In the genomic region with DNA sequence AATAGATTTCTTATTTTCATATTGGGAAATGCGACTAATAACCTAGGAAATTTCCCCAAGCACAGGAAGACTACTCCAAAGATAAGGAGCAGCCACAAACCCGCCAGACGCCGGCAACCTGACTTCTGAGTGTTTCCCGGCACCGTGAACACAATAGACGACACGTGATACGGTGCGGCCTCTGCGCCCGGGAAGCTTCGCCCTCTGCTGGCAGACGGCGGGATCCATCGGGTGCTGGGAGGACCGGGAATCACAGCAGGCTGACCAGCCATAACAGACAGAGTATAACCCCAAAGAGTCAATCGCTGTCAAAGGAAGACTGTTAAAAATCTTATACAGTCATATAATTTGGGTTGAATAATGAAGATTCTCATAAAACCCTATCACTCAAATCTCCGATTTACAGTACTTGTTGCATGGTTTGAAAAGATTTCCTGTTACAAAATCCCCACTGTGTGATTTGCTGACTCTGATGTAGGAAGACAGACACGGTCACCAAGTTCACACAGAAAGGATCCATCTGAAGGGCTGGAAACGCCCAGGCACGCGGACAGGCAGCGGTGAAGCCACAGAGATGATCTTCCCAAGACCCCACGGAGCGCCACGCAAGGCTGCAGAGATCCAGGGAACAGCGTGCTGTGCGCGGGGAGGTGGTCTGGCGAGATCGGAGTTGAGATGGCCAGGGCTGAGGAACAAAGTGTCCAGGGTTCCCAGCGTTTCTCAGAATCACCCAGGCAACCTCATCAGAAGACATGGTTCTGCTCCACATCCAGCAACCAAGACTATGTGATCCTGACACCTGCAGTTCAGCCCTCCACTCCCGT, we compare ENCODE assay signal across 1 cellular context.
TF ChIP-seq lines count a peak whose summit lies in the region.

No MANE protein-coding gene starts in this region.

TF ChIP-seq in K562, 482 proteins besides CTCF, POLR2A, EP300 and RAD21 (continued from another document and continues in another):
- TF ChIP-seq, protein P1, sequence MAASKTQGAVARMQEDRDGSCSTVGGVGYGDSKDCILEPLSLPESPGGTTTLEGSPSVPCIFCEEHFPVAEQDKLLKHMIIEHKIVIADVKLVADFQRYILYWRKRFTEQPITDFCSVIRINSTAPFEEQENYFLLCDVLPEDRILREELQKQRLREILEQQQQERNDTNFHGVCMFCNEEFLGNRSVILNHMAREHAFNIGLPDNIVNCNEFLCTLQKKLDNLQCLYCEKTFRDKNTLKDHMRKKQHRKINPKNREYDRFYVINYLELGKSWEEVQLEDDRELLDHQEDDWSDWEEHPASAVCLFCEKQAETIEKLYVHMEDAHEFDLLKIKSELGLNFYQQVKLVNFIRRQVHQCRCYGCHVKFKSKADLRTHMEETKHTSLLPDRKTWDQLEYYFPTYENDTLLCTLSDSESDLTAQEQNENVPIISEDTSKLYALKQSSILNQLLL (CRISPR knock-in tag; IDR thresholded peaks at IDR 0.05; ENCODE audit: borderline replicate concordance), result no peak
- TF ChIP-seq BHLHE40 (IDR thresholded peaks at IDR 0.05; ENCODE audit: low read length) (peak; percentile 95), CTBP1 (IDR thresholded peaks at IDR 0.05; ENCODE audit: borderline replicate concordance) (peak; percentile 39; the same call in 1 of the 2 replicates), RAD51 (IDR thresholded peaks at IDR 0.05; ENCODE audit: borderline replicate concordance, low read depth) (peak; percentile 88), HDAC1 (IDR thresholded peaks at IDR 0.05) (0 out of 4 replicates have a peak, but pooled peaks of 1 of the 2 experiments have one; percentile 26), SMAD2 (IDR thresholded peaks at IDR 0.05; ENCODE audit: low read depth, low read length) (0 out of 2 replicates have a peak, but pooled peaks have one; percentile 24), E2F3 (CRISPR knock-in tag; IDR thresholded peaks at IDR 0.05) (no peak), RB1 (IDR thresholded peaks at IDR 0.05; ENCODE audit: low read depth) (peak; percentile 95), SMAD4 (CRISPR knock-in tag; conservative IDR thresholded peaks at IDR 0.05) (peak; percentile 98), TBL1XR1 (IDR thresholded peaks at IDR 0.05; ENCODE audit: low read length in 2 of 2) (no peak), ZNF174 (CRISPR knock-in tag; IDR thresholded peaks at IDR 0.05) (no peak), L3MBTL2 (IDR thresholded peaks at IDR 0.05) (peak; percentile 66), DPF2 (IDR thresholded peaks at IDR 0.05) (no peak), GATAD2A (IDR thresholded peaks at IDR 0.05) (no peak), JUND (IDR thresholded peaks at IDR 0.05; ENCODE audit: borderline replicate concordance, low read depth, low read length) (0 out of 2 replicates have a peak, but pooled peaks have one; percentile 36), JUND (tag; IDR thresholded peaks at IDR 0.05; ENCODE audit: borderline replicate concordance, low read depth, low read length) (no peak; the same call in 2 of the 3 replicates), NFXL1 (CRISPR knock-in tag; IDR thresholded peaks at IDR 0.05) (no peak), ZZZ3 (IDR thresholded peaks at IDR 0.05) (no peak), CC2D1A (IDR thresholded peaks at IDR 0.05) (0 out of 2 replicates have a peak, but pooled peaks have one; percentile 44), TOE1 (IDR thresholded peaks at IDR 0.05; ENCODE audit: borderline replicate concordance) (peak; percentile 83), TOE1 (CRISPR knock-in tag; IDR thresholded peaks at IDR 0.05; ENCODE audit: borderline replicate concordance, low read depth) (no peak), ZNF57 (CRISPR knock-in tag; IDR thresholded peaks at IDR 0.05) (no peak), ZNF311 (CRISPR knock-in tag; IDR thresholded peaks at IDR 0.05) (no peak), CSDE1 (IDR thresholded peaks at IDR 0.05) (no peak), MTA3 (IDR thresholded peaks at IDR 0.05; ENCODE audit: borderline replicate concordance) (no peak), CBX1 (IDR thresholded peaks at IDR 0.05; ENCODE audit: low read depth) (no peak), ETV6 (IDR thresholded peaks at IDR 0.05; ENCODE audit: borderline replicate concordance in 1 of 2, low read depth in 2 of 2, low read length in 1 of 2) (peak; percentile 24 to 62; a peak in 1 of 4 replicates), ETV6 (CRISPR knock-in tag; IDR thresholded peaks at IDR 0.05; ENCODE audit: borderline replicate concordance) (no peak), RCOR1 (IDR thresholded peaks at IDR 0.05; ENCODE audit: borderline replicate concordance in 1 of 2, low read depth in 2 of 2, low read length in 2 of 2) (peak in 1 of 2 experiments; percentile 70; a peak in 1 of 4 replicates), MYC (IDR thresholded peaks at IDR 0.05; ENCODE audit: low read depth, low read length) (peak; percentile 79), MYC (CRISPR knock-in tag; IDR thresholded peaks at IDR 0.05; ENCODE audit: borderline replicate concordance, low read depth) (no peak), SMC3 (conservative IDR thresholded peaks at IDR 0.05; ENCODE audit: insufficient read depth, low read depth, low read length) (peak; percentile 77), ZNF707 (CRISPR knock-in tag; conservative IDR thresholded peaks at IDR 0.05) (no peak), ESRRA (IDR thresholded peaks at IDR 0.05; ENCODE audit: borderline replicate concordance, low read depth) (peak; percentile 26; the same call in 1 of the 2 replicates), SREBF2 (CRISPR knock-in tag; IDR thresholded peaks at IDR 0.05) (no peak), HNRNPK (IDR thresholded peaks at IDR 0.05; ENCODE audit: low read depth, low read length, poor library complexity, severe bottlenecking) (no peak), STAG1 (CRISPR knock-in tag; IDR thresholded peaks at IDR 0.05; ENCODE audit: borderline replicate concordance) (peak; percentile 58; the same call in 1 of the 2 replicates), CXXC5 (CRISPR knock-in tag; IDR thresholded peaks at IDR 0.05) (peak; percentile 88), TAF1 (IDR thresholded peaks at IDR 0.05; ENCODE audit: control insufficient read depth, extremely low read depth, insufficient read depth, low read length, severe bottlenecking) (no peak), PRMT5 (CRISPR knock-in tag; IDR thresholded peaks at IDR 0.05) (no peak), THRAP3 (IDR thresholded peaks at IDR 0.05; ENCODE audit: borderline replicate concordance) (no peak), CREM (IDR thresholded peaks at IDR 0.05; ENCODE audit: low read depth) (peak; percentile 74), ARNT (IDR thresholded peaks at IDR 0.05) (0 out of 4 replicates have a peak, but pooled peaks of 1 of the 2 experiments have one; percentile 36), SOX6 (IDR thresholded peaks at IDR 0.05) (peak; percentile 97), FOXK1 (CRISPR knock-in tag; IDR thresholded peaks at IDR 0.05; ENCODE audit: borderline replicate concordance) (no peak), TAF7 (tag; IDR thresholded peaks at IDR 0.05) (no peak), CBX3 (IDR thresholded peaks at IDR 0.05; ENCODE audit: borderline replicate concordance in 1 of 2, low read length in 2 of 2) (0 out of 3 replicates have a peak, but pooled peaks of 1 of the 2 experiments have one; percentile 22), MAZ (CRISPR knock-in tag; conservative IDR thresholded peaks at IDR 0.05 in 1 of 2, IDR thresholded peaks at IDR 0.05 in 1 of 2) (0 out of 4 replicates have a peak, but pooled peaks of 1 of the 2 experiments have one; percentile 25), POLR2G (IDR thresholded peaks at IDR 0.05; ENCODE audit: low read depth, low read length) (no peak), FOXK2 (conservative IDR thresholded peaks at IDR 0.05 in 1 of 2, IDR thresholded peaks at IDR 0.05 in 1 of 2; ENCODE audit: low read depth in 2 of 2) (peak in 1 of 2 experiments; percentile 32; a peak in 1 of 4 replicates)
- TF ChIP-seq, protein P2, sequence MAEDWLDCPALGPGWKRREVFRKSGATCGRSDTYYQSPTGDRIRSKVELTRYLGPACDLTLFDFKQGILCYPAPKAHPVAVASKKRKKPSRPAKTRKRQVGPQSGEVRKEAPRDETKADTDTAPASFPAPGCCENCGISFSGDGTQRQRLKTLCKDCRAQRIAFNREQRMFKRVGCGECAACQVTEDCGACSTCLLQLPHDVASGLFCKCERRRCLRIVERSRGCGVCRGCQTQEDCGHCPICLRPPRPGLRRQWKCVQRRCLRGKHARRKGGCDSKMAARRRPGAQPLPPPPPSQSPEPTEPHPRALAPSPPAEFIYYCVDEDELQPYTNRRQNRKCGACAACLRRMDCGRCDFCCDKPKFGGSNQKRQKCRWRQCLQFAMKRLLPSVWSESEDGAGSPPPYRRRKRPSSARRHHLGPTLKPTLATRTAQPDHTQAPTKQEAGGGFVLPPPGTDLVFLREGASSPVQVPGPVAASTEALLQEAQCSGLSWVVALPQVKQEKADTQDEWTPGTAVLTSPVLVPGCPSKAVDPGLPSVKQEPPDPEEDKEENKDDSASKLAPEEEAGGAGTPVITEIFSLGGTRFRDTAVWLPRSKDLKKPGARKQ (CRISPR knock-in tag; IDR thresholded peaks at IDR 0.05), result 0 out of 2 replicates have a peak, but pooled peaks have one; percentile 41
- TF ChIP-seq, protein P3, sequence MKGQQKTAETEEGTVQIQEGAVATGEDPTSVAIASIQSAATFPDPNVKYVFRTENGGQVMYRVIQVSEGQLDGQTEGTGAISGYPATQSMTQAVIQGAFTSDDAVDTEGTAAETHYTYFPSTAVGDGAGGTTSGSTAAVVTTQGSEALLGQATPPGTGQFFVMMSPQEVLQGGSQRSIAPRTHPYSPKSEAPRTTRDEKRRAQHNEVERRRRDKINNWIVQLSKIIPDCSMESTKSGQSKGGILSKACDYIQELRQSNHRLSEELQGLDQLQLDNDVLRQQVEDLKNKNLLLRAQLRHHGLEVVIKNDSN (CRISPR knock-in tag; IDR thresholded peaks at IDR 0.05), result peak; percentile 92
- TF ChIP-seq, protein P4, sequence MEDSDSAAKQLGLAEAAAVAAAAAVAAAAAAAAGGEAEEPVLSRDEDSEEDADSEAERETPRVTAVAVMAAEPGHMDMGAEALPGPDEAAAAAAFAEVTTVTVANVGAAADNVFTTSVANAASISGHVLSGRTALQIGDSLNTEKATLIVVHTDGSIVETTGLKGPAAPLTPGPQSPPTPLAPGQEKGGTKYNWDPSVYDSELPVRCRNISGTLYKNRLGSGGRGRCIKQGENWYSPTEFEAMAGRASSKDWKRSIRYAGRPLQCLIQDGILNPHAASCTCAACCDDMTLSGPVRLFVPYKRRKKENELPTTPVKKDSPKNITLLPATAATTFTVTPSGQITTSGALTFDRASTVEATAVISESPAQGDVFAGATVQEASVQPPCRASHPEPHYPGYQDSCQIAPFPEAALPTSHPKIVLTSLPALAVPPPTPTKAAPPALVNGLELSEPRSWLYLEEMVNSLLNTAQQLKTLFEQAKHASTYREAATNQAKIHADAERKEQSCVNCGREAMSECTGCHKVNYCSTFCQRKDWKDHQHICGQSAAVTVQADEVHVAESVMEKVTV (CRISPR knock-in tag; IDR thresholded peaks at IDR 0.05), result peak; percentile 59
- TF ChIP-seq, protein P5, sequence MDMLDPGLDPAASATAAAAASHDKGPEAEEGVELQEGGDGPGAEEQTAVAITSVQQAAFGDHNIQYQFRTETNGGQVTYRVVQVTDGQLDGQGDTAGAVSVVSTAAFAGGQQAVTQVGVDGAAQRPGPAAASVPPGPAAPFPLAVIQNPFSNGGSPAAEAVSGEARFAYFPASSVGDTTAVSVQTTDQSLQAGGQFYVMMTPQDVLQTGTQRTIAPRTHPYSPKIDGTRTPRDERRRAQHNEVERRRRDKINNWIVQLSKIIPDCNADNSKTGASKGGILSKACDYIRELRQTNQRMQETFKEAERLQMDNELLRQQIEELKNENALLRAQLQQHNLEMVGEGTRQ (CRISPR knock-in tag; IDR thresholded peaks at IDR 0.05), result peak; percentile 95
- TF ChIP-seq, protein P6, sequence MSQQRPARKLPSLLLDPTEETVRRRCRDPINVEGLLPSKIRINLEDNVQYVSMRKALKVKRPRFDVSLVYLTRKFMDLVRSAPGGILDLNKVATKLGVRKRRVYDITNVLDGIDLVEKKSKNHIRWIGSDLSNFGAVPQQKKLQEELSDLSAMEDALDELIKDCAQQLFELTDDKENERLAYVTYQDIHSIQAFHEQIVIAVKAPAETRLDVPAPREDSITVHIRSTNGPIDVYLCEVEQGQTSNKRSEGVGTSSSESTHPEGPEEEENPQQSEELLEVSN (IDR thresholded peaks at IDR 0.05; ENCODE audit: borderline replicate concordance in 1 of 2, extremely low read depth in 1 of 2, insufficient read depth in 1 of 2, insufficient read length in 1 of 2, low read depth in 1 of 2, low read length in 1 of 2, poor library complexity in 1 of 2, severe bottlenecking in 1 of 2), result peak; percentile 37 to 69
- TF ChIP-seq, protein P7, sequence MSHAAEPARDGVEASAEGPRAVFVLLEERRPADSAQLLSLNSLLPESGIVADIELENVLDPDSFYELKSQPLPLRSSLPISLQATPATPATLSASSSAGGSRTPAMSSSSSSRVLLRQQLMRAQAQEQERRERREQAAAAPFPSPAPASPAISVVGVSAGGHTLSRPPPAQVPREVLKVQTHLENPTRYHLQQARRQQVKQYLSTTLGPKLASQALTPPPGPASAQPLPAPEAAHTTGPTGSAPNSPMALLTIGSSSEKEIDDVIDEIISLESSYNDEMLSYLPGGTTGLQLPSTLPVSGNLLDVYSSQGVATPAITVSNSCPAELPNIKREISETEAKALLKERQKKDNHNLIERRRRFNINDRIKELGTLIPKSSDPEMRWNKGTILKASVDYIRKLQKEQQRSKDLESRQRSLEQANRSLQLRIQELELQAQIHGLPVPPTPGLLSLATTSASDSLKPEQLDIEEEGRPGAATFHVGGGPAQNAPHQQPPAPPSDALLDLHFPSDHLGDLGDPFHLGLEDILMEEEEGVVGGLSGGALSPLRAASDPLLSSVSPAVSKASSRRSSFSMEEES (CRISPR knock-in tag; IDR thresholded peaks at IDR 0.05), result peak; percentile 80
- TF ChIP-seq, protein P8, sequence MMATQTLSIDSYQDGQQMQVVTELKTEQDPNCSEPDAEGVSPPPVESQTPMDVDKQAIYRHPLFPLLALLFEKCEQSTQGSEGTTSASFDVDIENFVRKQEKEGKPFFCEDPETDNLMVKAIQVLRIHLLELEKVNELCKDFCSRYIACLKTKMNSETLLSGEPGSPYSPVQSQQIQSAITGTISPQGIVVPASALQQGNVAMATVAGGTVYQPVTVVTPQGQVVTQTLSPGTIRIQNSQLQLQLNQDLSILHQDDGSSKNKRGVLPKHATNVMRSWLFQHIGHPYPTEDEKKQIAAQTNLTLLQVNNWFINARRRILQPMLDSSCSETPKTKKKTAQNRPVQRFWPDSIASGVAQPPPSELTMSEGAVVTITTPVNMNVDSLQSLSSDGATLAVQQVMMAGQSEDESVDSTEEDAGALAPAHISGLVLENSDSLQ (IDR thresholded peaks at IDR 0.05), result no peak
- TF ChIP-seq, protein P9, sequence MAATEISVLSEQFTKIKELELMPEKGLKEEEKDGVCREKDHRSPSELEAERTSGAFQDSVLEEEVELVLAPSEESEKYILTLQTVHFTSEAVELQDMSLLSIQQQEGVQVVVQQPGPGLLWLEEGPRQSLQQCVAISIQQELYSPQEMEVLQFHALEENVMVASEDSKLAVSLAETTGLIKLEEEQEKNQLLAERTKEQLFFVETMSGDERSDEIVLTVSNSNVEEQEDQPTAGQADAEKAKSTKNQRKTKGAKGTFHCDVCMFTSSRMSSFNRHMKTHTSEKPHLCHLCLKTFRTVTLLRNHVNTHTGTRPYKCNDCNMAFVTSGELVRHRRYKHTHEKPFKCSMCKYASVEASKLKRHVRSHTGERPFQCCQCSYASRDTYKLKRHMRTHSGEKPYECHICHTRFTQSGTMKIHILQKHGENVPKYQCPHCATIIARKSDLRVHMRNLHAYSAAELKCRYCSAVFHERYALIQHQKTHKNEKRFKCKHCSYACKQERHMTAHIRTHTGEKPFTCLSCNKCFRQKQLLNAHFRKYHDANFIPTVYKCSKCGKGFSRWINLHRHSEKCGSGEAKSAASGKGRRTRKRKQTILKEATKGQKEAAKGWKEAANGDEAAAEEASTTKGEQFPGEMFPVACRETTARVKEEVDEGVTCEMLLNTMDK (IDR thresholded peaks at IDR 0.05; ENCODE audit: borderline replicate concordance, insufficient read depth, low read depth, low read length, poor library complexity, severe bottlenecking), result peak; percentile 74
